In genomic region chr1:111672338-111672737, GRCh38 we compare ENCODE assay signal across 19 cellular contexts. TPM values are rescaled to one million over a fixed set of nuclear protein-coding genes. Genes with fewer than 3 reads are reported as not detected.
DNase-seq lines count a peak whose midpoint lies in the region; ATAC-seq and TF ChIP-seq lines count a peak whose summit lies in the region.
"Had no signal": no experiment of that assay in that cellular context is flagged by ENCODE, and none has a peak within 500 bp of the region (broad histone marks: within the 10 kb centered on the region; RNA-seq: fewer than 3 reads in every experiment).

No MANE protein-coding gene starts in this region.

- no peak overlapping the region for H3K4me3 Mint-ChIP-seq in activated CD4-positive, alpha-beta memory T cell treated with anti-CD3 and anti-CD28 coated beads for 36 hours
- no peak overlapping the region for H3K4me3 Mint-ChIP-seq in activated CD4-positive, alpha-beta memory T cell treated with anti-CD3 and anti-CD28 coated beads, Interleukin-2, amount 10 ng/mL, durations not matched to agents 7 days and 5 days
- H3K4me3 Mint-ChIP-seq in endothelial cell (ENCODE audit: unreplicated experiment), result no peak overlapping the region
- H3K4me3 Mint-ChIP-seq: activated T-helper 17 cell treated with anti-CD3 and anti-CD28 coated beads, Interleukin-2, amount 50 U/mL, for 72 hours; nephron had no signal

- H3K36me3 Mint-ChIP-seq in activated CD4-positive, alpha-beta memory T cell treated with anti-CD3 and anti-CD28 coated beads for 36 hours, result peaks cover 48% of the 10 kb centered on the region
- peaks cover 72% of the 10 kb centered on the region for H3K36me3 Mint-ChIP-seq in activated CD4-positive, alpha-beta memory T cell treated with anti-CD3 and anti-CD28 coated beads, Interleukin-2, amount 10 ng/mL, durations not matched to agents 7 days and 5 days (ENCODE audit: low read depth)
- H3K36me3 Mint-ChIP-seq in endothelial cell (ENCODE audit: low read depth, unreplicated experiment), result peaks cover 14% of the 10 kb centered on the region

- H3K9ac ChIP-seq in rectal smooth muscle tissue (ENCODE audit: low read length), result no peak overlapping the region

- DNase-seq in activated CD4-positive, alpha-beta memory T cell treated with anti-CD3 and anti-CD28 coated beads for 36 hours, result no peak
- no peak for DNase-seq in activated CD4-positive, alpha-beta memory T cell treated with anti-CD3 and anti-CD28 coated beads, Interleukin-2, amount 10 ng/mL, durations not matched to agents 7 days and 5 days
- DNase-seq in EH (ENCODE audit: low read depth), result peak; percentile 28
- no peak for DNase-seq in esophagus squamous epithelium (lab: John Stamatoyannopoulos, UW)
- DNase-seq in endothelial cell (ENCODE audit: low spot score), result no peak
- no peak for DNase-seq in central memory CD4-positive, alpha-beta T cell
- DNase-seq: activated CD4-positive, alpha-beta T cell treated with anti-CD3 and anti-CD28 coated beads, Interleukin-2, amount 50 U/mL, for 48 hours; amygdala; Calu3; effector CD4-positive, alpha-beta T cell; NCI-H1694; NCI-H2227 treated with DMSO at 0.1 percent for 48 hours; NK-92 treated with Interleukin-12 subunit alpha and Interleukin-12 subunit beta, amount 100 ng/mL, for 24 hours; RPMI8226; stimulated activated naive CD4-positive, alpha-beta T cell treated with Interleukin-2 at 50 U/mL for 16 hours had no signal

- H3K4me1 Mint-ChIP-seq in activated CD4-positive, alpha-beta memory T cell treated with anti-CD3 and anti-CD28 coated beads for 36 hours (ENCODE audit: low read depth), result peaks cover 72% of the 10 kb centered on the region
- peaks cover 54% of the 10 kb centered on the region for H3K4me1 Mint-ChIP-seq in activated CD4-positive, alpha-beta memory T cell treated with anti-CD3 and anti-CD28 coated beads, Interleukin-2, amount 10 ng/mL, durations not matched to agents 7 days and 5 days
- H3K4me1 Mint-ChIP-seq in endothelial cell (ENCODE audit: unreplicated experiment), result peaks cover 10% of the 10 kb centered on the region

- ATAC-seq in HG03097 (IDR thresholded peaks at IDR 0.05; ENCODE audit: low FRiP score, unreplicated experiment), result no peak
- ATAC-seq: activated T-helper 17 cell treated with anti-CD3 and anti-CD28 coated beads, Interleukin-2, amount 50 U/mL, for 72 hours had no signal

- H3K9me3 ChIP-seq in esophagus squamous epithelium, result no peaks in the 10 kb centered on the region

- intact Hi-C loops in activated CD4-positive, alpha-beta memory T cell treated with anti-CD3 and anti-CD28 coated beads for 36 hours (cut with micrococcal nuclease), result loop anchor here (5.0 kb wide), 1 partner anchor 35 kb away; no protein-coding TSS in a partner anchor
- intact Hi-C loops in esophagus squamous epithelium (cut with DNase I), result no loop called here

- POLR2A ChIA-PET in activated CD4-positive, alpha-beta memory T cell treated with anti-CD3 and anti-CD28 coated beads for 36 hours (lab: Charles Lee), result interaction anchor here (1.5 kb wide), 1 partner anchor 165 kb away, joined by 4 read pairs; no protein-coding TSS in a partner anchor
- POLR2A ChIA-PET in activated CD4-positive, alpha-beta memory T cell treated with anti-CD3 and anti-CD28 coated beads, Interleukin-2, amount 10 ng/mL, durations not matched to agents 7 days and 5 days (lab: Charles Lee), result interaction anchor here (0.7 kb wide), 2 partner anchors 8 to 164 kb away, joined by 4 read pairs; no protein-coding TSS in a partner anchor

- H3K4me1 ChIP-seq in esophagus squamous epithelium (peaks cover 5 to 57% (median 8%) of the 10 kb centered on the region in 3 donors), rectal smooth muscle tissue (ENCODE audit: control insufficient read depth, insufficient read depth, low read length) (peaks cover 35% of the 10 kb centered on the region)

- H3K9me3 Mint-ChIP-seq in activated CD4-positive, alpha-beta memory T cell treated with anti-CD3 and anti-CD28 coated beads for 36 hours, result peaks cover 5% of the 10 kb centered on the region
- H3K9me3 Mint-ChIP-seq in activated CD4-positive, alpha-beta memory T cell treated with anti-CD3 and anti-CD28 coated beads, Interleukin-2, amount 10 ng/mL, durations not matched to agents 7 days and 5 days, result peaks cover 21% of the 10 kb centered on the region
- no peaks in the 10 kb centered on the region for H3K9me3 Mint-ChIP-seq in endothelial cell (ENCODE audit: unreplicated experiment)

- peak overlapping the region; percentile 10 for H3K27ac Mint-ChIP-seq in activated CD4-positive, alpha-beta memory T cell treated with anti-CD3 and anti-CD28 coated beads for 36 hours
- H3K27ac Mint-ChIP-seq in activated CD4-positive, alpha-beta memory T cell treated with anti-CD3 and anti-CD28 coated beads, Interleukin-2, amount 10 ng/mL, durations not matched to agents 7 days and 5 days, result no peak overlapping the region
- H3K27ac Mint-ChIP-seq in endothelial cell (ENCODE audit: unreplicated experiment), result no peak overlapping the region
- H3K27ac Mint-ChIP-seq: activated T-helper 17 cell treated with anti-CD3 and anti-CD28 coated beads, Interleukin-2, amount 50 U/mL, for 72 hours had no signal

- H3K36me3 ChIP-seq in esophagus squamous epithelium, result peaks cover 0 to 20% (median 0%) of the 10 kb centered on the region in 3 donors
- no peaks in the 10 kb centered on the region for H3K36me3 ChIP-seq in rectal smooth muscle tissue (ENCODE audit: control insufficient read depth, insufficient read depth, low read length)

- 76 to 82% methylated on average over 2 of the region's 2 CpGs for WGBS in esophagus squamous epithelium, 2 donors

- H3K4me3 ChIP-seq in esophagus squamous epithelium (no peak overlapping the region), rectal smooth muscle tissue (ENCODE audit: low read length) (no peak overlapping the region)

- CTCF ChIA-PET in activated CD4-positive, alpha-beta memory T cell treated with anti-CD3 and anti-CD28 coated beads for 36 hours (lab: Charles Lee), result interaction anchor here (0.9 to 1.3 kb wide), 3 partner anchors 91 to 165 kb away, joined by 3 to 4 read pairs (median 3); no protein-coding TSS in a partner anchor
- CTCF ChIA-PET in activated CD4-positive, alpha-beta memory T cell treated with anti-CD3 and anti-CD28 coated beads, Interleukin-2, amount 10 ng/mL, durations not matched to agents 7 days and 5 days (lab: Charles Lee), result interaction anchor here (1.3 kb wide), 1 partner anchor 9 kb away, joined by 4 read pairs; no protein-coding TSS in a partner anchor

- H3K27ac ChIP-seq in esophagus squamous epithelium (peak overlapping the region in 3 of 4 donors; percentile 25 to 72 (median 63)), rectal smooth muscle tissue (ENCODE audit: low read depth, low read length) (peak overlapping the region; percentile 80)

- no peak for TF ChIP-seq CTCF in esophagus squamous epithelium (IDR thresholded peaks at IDR 0.05)
- TF ChIP-seq CTCF in endothelial cell (IDR thresholded peaks at IDR 0.05; ENCODE audit: unreplicated experiment), result no peak

- H3K27me3 ChIP-seq in esophagus squamous epithelium (no peaks in the 10 kb centered on the region), rectal smooth muscle tissue (ENCODE audit: control insufficient read depth, insufficient read depth, low read length) (no peaks in the 10 kb centered on the region)

- no peak for TF ChIP-seq POLR2A in esophagus squamous epithelium (IDR thresholded peaks at IDR 0.05)

- no peaks in the 10 kb centered on the region for H3K27me3 Mint-ChIP-seq in activated CD4-positive, alpha-beta memory T cell treated with anti-CD3 and anti-CD28 coated beads for 36 hours
- H3K27me3 Mint-ChIP-seq in activated CD4-positive, alpha-beta memory T cell treated with anti-CD3 and anti-CD28 coated beads, Interleukin-2, amount 10 ng/mL, durations not matched to agents 7 days and 5 days, result no peaks in the 10 kb centered on the region
- peaks cover 3% of the 10 kb centered on the region for H3K27me3 Mint-ChIP-seq in endothelial cell (ENCODE audit: unreplicated experiment)
- H3K27me3 Mint-ChIP-seq: activated T-helper 17 cell treated with anti-CD3 and anti-CD28 coated beads, Interleukin-2, amount 50 U/mL, for 72 hours had no signal

RNA-seq across cellular contexts. Expression of gene RAP1A, which starts 52.7 kb away (rescaled TPM):
- 100 to 1,000 TPM; 292 to 294 TPM for total RNA-seq in activated CD4-positive, alpha-beta memory T cell treated with anti-CD3 and anti-CD28 coated beads for 36 hours
- total RNA-seq in activated CD4-positive, alpha-beta memory T cell treated with anti-CD3 and anti-CD28 coated beads, Interleukin-2, amount 10 ng/mL, durations not matched to agents 7 days and 5 days, result 100 to 1,000 TPM; 219 to 221 TPM
- total RNA-seq in esophagus squamous epithelium (100 to 1,000 TPM in 1 of 4 donors, 10 to 100 TPM in 3; 24.3 to 111 (median 43.3) TPM), endothelial cell (ENCODE audit: unreplicated experiment) (41.7 TPM)
